Comparison of ENCODE assay signal across 19 cellular contexts in genomic region chr18:79139206-79139605, GRCh38.
DNase-seq lines count a peak whose midpoint lies in the region; ATAC-seq, FAIRE-seq and TF ChIP-seq lines count a peak whose summit lies in the region.
"Had no signal": no experiment of that assay in that cellular context is flagged by ENCODE, and none has a peak within 500 bp of the region (broad histone marks: within the 10 kb centered on the region; RNA-seq: fewer than 3 reads in every experiment).

No MANE protein-coding gene starts in this region.

- 0 out of 2 replicates have a peak overlapping the region, but pooled peaks have one; percentile 1 for H3K9ac ChIP-seq in DND-41 (ENCODE audit: low read depth, low read length)
- H3K9ac ChIP-seq: neural progenitor cell had no signal

- H3K9me3 ChIP-seq in DND-41 (ENCODE audit: insufficient read depth, low read length, severe bottlenecking): no peaks in the 10 kb centered on the region
- no peaks in the 10 kb centered on the region for H3K9me3 ChIP-seq in small intestine (ENCODE audit: control insufficient read depth, low read depth)
- no peaks in the 10 kb centered on the region for H3K9me3 ChIP-seq in mucosa of descending colon
- H3K9me3 ChIP-seq: adrenal gland, SJSA1 had no signal

- H2AFZ ChIP-seq in DND-41 (ENCODE audit: low read depth, low read length): no peak overlapping the region
- H2AFZ ChIP-seq: neural progenitor cell had no signal

- WGBS in small intestine, 3 donors: 66 to 83% (median 81%) methylated on average over 4 of the region's 4 CpGs

- H3K4me2 ChIP-seq in DND-41 (ENCODE audit: insufficient read depth, low read length): peak overlapping the region; percentile 41
- H3K4me2 ChIP-seq: neural progenitor cell had no signal

- POLR2A ChIA-PET in activated CD4-positive, alpha-beta memory T cell treated with anti-CD3 and anti-CD28 coated beads for 36 hours (lab: Charles Lee): no interaction called here

- DNase-seq in activated T-cell treated with anti-CD3 and anti-CD28 coated beads, Interleukin-2, amount 50 U/mL, for 4 hours: no peak
- no peak for DNase-seq in activated T-cell treated with anti-CD3 and anti-CD28 coated beads, Interleukin-2, amount 50 U/mL, for 24 hours
- DNase-seq in DND-41 (peak; percentile 65), small intestine (peak; percentile 17), cerebellar cortex (ENCODE audit: low spot score) (no peak), mucosa of descending colon (no peak)
- peak; percentile 18 for DNase-seq in activated CD4-positive, alpha-beta memory T cell treated with anti-CD3 and anti-CD28 coated beads for 36 hours
- DNase-seq: adrenal gland; effector CD4-positive, alpha-beta T cell; mesenchymal stem cell; NCI-H1417; NCI-H69; PC-3; stimulated activated CD4-positive, alpha-beta T cell treated with anti-CD3 and anti-CD28 coated beads, Interleukin-12 subunit alpha, Interleukin-12 subunit beta, amount 100 ng/mL, for 4 hours had no signal

- FAIRE-seq in small intestine (lab: Jason Lieb, UNC): no peak
- FAIRE-seq: G401.6, GM12878 had no signal

- H3K9me3 Mint-ChIP-seq in activated T-cell treated with anti-CD3 and anti-CD28 coated beads, Interleukin-2, amount 50 U/mL, for 4 hours: no peaks in the 10 kb centered on the region
- H3K9me3 Mint-ChIP-seq in activated T-cell treated with anti-CD3 and anti-CD28 coated beads, Interleukin-2, amount 50 U/mL, for 24 hours: no peaks in the 10 kb centered on the region
- H3K9me3 Mint-ChIP-seq in activated CD4-positive, alpha-beta memory T cell treated with anti-CD3 and anti-CD28 coated beads for 36 hours: no peaks in the 10 kb centered on the region

- intact Hi-C loops in activated CD4-positive, alpha-beta memory T cell treated with anti-CD3 and anti-CD28 coated beads for 36 hours (cut with micrococcal nuclease): no loop called here
- intact Hi-C loops in mucosa of descending colon (cut with DNase I, micrococcal nuclease): no loop called here

- TF ChIP-seq CTCF in DND-41 (IDR thresholded peaks at IDR 0.05; ENCODE audit: borderline replicate concordance, extremely low read depth, low read length, poor library complexity, severe bottlenecking) (no peak), mucosa of descending colon (IDR thresholded peaks at IDR 0.05) (no peak)

- H3K27me3 ChIP-seq in DND-41 (ENCODE audit: insufficient read depth, low read length, poor library complexity) (no peaks in the 10 kb centered on the region), small intestine (ENCODE audit: control insufficient read depth in 2 of 2, insufficient read depth in 2 of 2, low read length in 2 of 2) (no peaks in the 10 kb centered on the region)
- H3K27me3 ChIP-seq: adrenal gland, neural progenitor cell, SJSA1 had no signal

- H3K79me2 ChIP-seq in DND-41 (ENCODE audit: insufficient read depth, low read length): peaks cover 8% of the 10 kb centered on the region; the same call in 1 of the 2 replicates

- no peak overlapping the region for H3K4me3 ChIP-seq in DND-41 (ENCODE audit: low read depth in 1 of 2, low read length in 2 of 2)
- H3K4me3 ChIP-seq in small intestine (ENCODE audit: low read depth in 1 of 2, low read length in 2 of 2): no peak overlapping the region
- no peak overlapping the region for H3K4me3 ChIP-seq in mucosa of descending colon
- H3K4me3 ChIP-seq: adrenal gland, GM12878, neural progenitor cell, SJSA1 had no signal

- H3K4me1 ChIP-seq in DND-41 (ENCODE audit: insufficient read depth, low read length) (peaks cover 22% of the 10 kb centered on the region), small intestine (ENCODE audit: control insufficient read depth in 2 of 2, insufficient read depth in 1 of 2, low read depth in 1 of 2, low read length in 1 of 2) (no peaks in the 10 kb centered on the region), mucosa of descending colon (ENCODE audit: low read depth) (no peaks in the 10 kb centered on the region)
- H3K4me1 ChIP-seq: adrenal gland, neural progenitor cell, SJSA1 had no signal

- H3K27ac Mint-ChIP-seq in activated T-cell treated with anti-CD3 and anti-CD28 coated beads, Interleukin-2, amount 50 U/mL, for 24 hours: no peak overlapping the region
- no peak overlapping the region for H3K27ac Mint-ChIP-seq in activated CD4-positive, alpha-beta memory T cell treated with anti-CD3 and anti-CD28 coated beads for 36 hours
- H3K27ac Mint-ChIP-seq: neural progenitor cell had no signal

- CTCF ChIA-PET in activated CD4-positive, alpha-beta memory T cell treated with anti-CD3 and anti-CD28 coated beads for 36 hours (lab: Charles Lee): no interaction called here

- peak overlapping the region; percentile 73 for H3K27ac ChIP-seq in DND-41 (ENCODE audit: low read length)
- no peak overlapping the region for H3K27ac ChIP-seq in small intestine (ENCODE audit: low read depth in 1 of 2, low read length in 1 of 2)
- H3K27ac ChIP-seq: adrenal gland, neural progenitor cell, SJSA1 had no signal

- 0 out of 2 replicates have a peak, but pooled peaks cover 2% of the 10 kb centered on the region for H4K20me1 ChIP-seq in DND-41 (ENCODE audit: insufficient read depth, low read length)

- H3K27me3 Mint-ChIP-seq in activated T-cell treated with anti-CD3 and anti-CD28 coated beads, Interleukin-2, amount 50 U/mL, for 4 hours (ENCODE audit: low read depth): no peaks in the 10 kb centered on the region
- no peaks in the 10 kb centered on the region for H3K27me3 Mint-ChIP-seq in activated T-cell treated with anti-CD3 and anti-CD28 coated beads, Interleukin-2, amount 50 U/mL, for 24 hours
- no peaks in the 10 kb centered on the region for H3K27me3 Mint-ChIP-seq in activated CD4-positive, alpha-beta memory T cell treated with anti-CD3 and anti-CD28 coated beads for 36 hours

- H3K4me1 Mint-ChIP-seq in activated T-cell treated with anti-CD3 and anti-CD28 coated beads, Interleukin-2, amount 50 U/mL, for 4 hours (ENCODE audit: low read depth): peaks cover 9% of the 10 kb centered on the region
- H3K4me1 Mint-ChIP-seq in activated T-cell treated with anti-CD3 and anti-CD28 coated beads, Interleukin-2, amount 50 U/mL, for 24 hours (ENCODE audit: low read depth): peaks cover 20% of the 10 kb centered on the region
- H3K4me1 Mint-ChIP-seq in activated CD4-positive, alpha-beta memory T cell treated with anti-CD3 and anti-CD28 coated beads for 36 hours (ENCODE audit: low read depth): peaks cover 4% of the 10 kb centered on the region
- H3K4me1 Mint-ChIP-seq: neural progenitor cell had no signal

- no peak overlapping the region for H3K4me3 Mint-ChIP-seq in activated T-cell treated with anti-CD3 and anti-CD28 coated beads, Interleukin-2, amount 50 U/mL, for 4 hours
- H3K4me3 Mint-ChIP-seq in activated T-cell treated with anti-CD3 and anti-CD28 coated beads, Interleukin-2, amount 50 U/mL, for 24 hours: no peak overlapping the region
- H3K4me3 Mint-ChIP-seq in activated CD4-positive, alpha-beta memory T cell treated with anti-CD3 and anti-CD28 coated beads for 36 hours: no peak overlapping the region
- H3K4me3 Mint-ChIP-seq: neural progenitor cell had no signal

- H3K36me3 Mint-ChIP-seq in activated T-cell treated with anti-CD3 and anti-CD28 coated beads, Interleukin-2, amount 50 U/mL, for 4 hours (ENCODE audit: insufficient read depth): peaks cover 30% of the 10 kb centered on the region
- peaks cover 57% of the 10 kb centered on the region for H3K36me3 Mint-ChIP-seq in activated T-cell treated with anti-CD3 and anti-CD28 coated beads, Interleukin-2, amount 50 U/mL, for 24 hours (ENCODE audit: low read depth)
- H3K36me3 Mint-ChIP-seq in activated CD4-positive, alpha-beta memory T cell treated with anti-CD3 and anti-CD28 coated beads for 36 hours: peaks cover 19% of the 10 kb centered on the region

- peak; percentile 48 to 61 for ATAC-seq in activated T-cell treated with anti-CD3 and anti-CD28 coated beads, Interleukin-2, amount 50 U/mL, for 4 hours
- ATAC-seq in DND-41 (ENCODE audit: insufficient read depth, low read depth) (peak; percentile 100), GM18867 (IDR thresholded peaks at IDR 0.05; ENCODE audit: unreplicated experiment) (no peak), mucosa of descending colon (no peak)
- ATAC-seq: GM12878, PC-3 had no signal

- H3K36me3 ChIP-seq in DND-41 (ENCODE audit: insufficient read depth, low read length): peaks cover 5% of the 10 kb centered on the region; the same call in 1 of the 2 replicates
- H3K36me3 ChIP-seq in small intestine (ENCODE audit: control insufficient read depth in 2 of 2, insufficient read depth in 2 of 2, low read length in 2 of 2): peaks cover 0 to 2% of the 10 kb centered on the region in 2 donors
- no peaks in the 10 kb centered on the region for H3K36me3 ChIP-seq in mucosa of descending colon (ENCODE audit: low read depth)
- H3K36me3 ChIP-seq: adrenal gland, SJSA1 had no signal

Comparison
In these comparisons a context has a peak if more than half of its experiments do, and no peak if none do; other contexts are left out.
1. ATAC-seq: peak in activated T-cell treated with anti-CD3 and anti-CD28 coated beads, Interleukin-2, amount 50 U/mL, for 4 hours (2 of 2) and DND-41 (single experiment); none in GM18867 (single experiment) and mucosa of descending colon (single experiment).
2. DNase-seq: peak in DND-41 (single experiment), activated CD4-positive, alpha-beta memory T cell treated with anti-CD3 and anti-CD28 coated beads for 36 hours (single experiment) and small intestine (single experiment); none in activated T-cell treated with anti-CD3 and anti-CD28 coated beads, Interleukin-2, amount 50 U/mL, for 4 hours (single experiment), activated T-cell treated with anti-CD3 and anti-CD28 coated beads, Interleukin-2, amount 50 U/mL, for 24 hours (single experiment), cerebellar cortex (single experiment) and mucosa of descending colon (0 of 3).